Comparison of ENCODE assay signal across 17 cellular contexts in genomic region chr2:237344972-237345870, GRCh38.
"Had no signal": no experiment of that assay in that cellular context is flagged by ENCODE, and none has a peak within 500 bp of the region (broad histone marks: within the 10 kb centered on the region; RNA-seq: fewer than 3 reads in every experiment).

No MANE protein-coding gene starts in this region.

- H3K4me3 ChIP-seq: colonic mucosa, lower lobe of right lung, testis had no signal

- H3K9me3 ChIP-seq: colonic mucosa, lower lobe of right lung, testis had no signal

- H3K36me3 ChIP-seq: colonic mucosa had no signal

- H3K4me1 ChIP-seq: colonic mucosa, lower lobe of right lung, testis had no signal

- DNase-seq: activated CD4-positive, alpha-beta T cell treated with anti-CD3 and anti-CD28 coated beads for 1 hour; activated CD4-positive, alpha-beta T cell treated with anti-CD3 and anti-CD28 coated beads, Interleukin-2, amount 50 U/mL, for 48 hours; activated gamma-delta T cell treated with Interleukin-2 at 50 U/mL for 16 hours; activated naive CD8-positive, alpha-beta T cell treated with anti-CD3 and anti-CD28 coated beads for 36 hours; activated T-cell treated with anti-CD3 and anti-CD28 coated beads, Interleukin-2, amount 50 U/mL, for 48 hours; aorta; colonic mucosa; effector CD8-positive, alpha-beta T cell; glutamatergic neuron; lower lobe of right lung; naive thymus-derived CD4-positive, alpha-beta T cell; occipital lobe; stimulated activated CD4-positive, alpha-beta T cell treated with anti-CD3 and anti-CD28 coated beads, Interleukin-2, amount 100 ng/mL, for 48 hours; stimulated activated CD8-positive, alpha-beta memory T cell treated with anti-CD3 and anti-CD28 coated beads, Interleukin-4, amount 100 ng/mL, for 48 hours; SW 1271; testis had no signal

- ATAC-seq: lower lobe of right lung; naive thymus-derived CD4-positive, alpha-beta T cell; sciatic nerve had no signal

- H3K27me3 ChIP-seq: colonic mucosa, testis had no signal

- H3K27ac ChIP-seq: colonic mucosa, lower lobe of right lung, testis had no signal
